ENCODE assay signal across 10 cellular contexts in genomic region chr1:109821831-109822745, GRCh38. TPM values are rescaled to one million over a fixed set of nuclear protein-coding genes. Genes with fewer than 3 reads are reported as not detected.
DNase-seq lines count a peak whose midpoint lies in the region; ATAC-seq and TF ChIP-seq lines count a peak whose summit lies in the region.
"Had no signal": no experiment of that assay in that cellular context is flagged by ENCODE, and none has a peak within 500 bp of the region (broad histone marks: within the 10 kb centered on the region; RNA-seq: fewer than 3 reads in every experiment).

No MANE protein-coding gene starts in this region.

- H3K4me1 ChIP-seq in BLaER1 (peaks cover 60% of the 10 kb centered on the region), IMR-90 (ENCODE audit: control insufficient read depth, insufficient read depth, low read length) (peaks cover 27% of the 10 kb centered on the region)

- peak overlapping the region; percentile 44 for H3K18ac ChIP-seq in IMR-90 (ENCODE audit: low read depth, low read length)

- peak overlapping the region; percentile 69 for H2BK5ac ChIP-seq in IMR-90 (ENCODE audit: low read depth, low read length, poor library complexity, severe bottlenecking)

- peak overlapping the region; percentile 91; the same call in 2 of the 3 replicates for H2BK15ac ChIP-seq in IMR-90 (ENCODE audit: low read depth, low read length)

- WGBS in IMR-90 (ENCODE audit: extremely low coverage in 2 of 2, insufficient read length in 1 of 2), 2 experiments = 74% methylated on average over 8 of the region's 14 CpGs; no CpG with 5 or more reads in 1 of the 2 experiments

- TF ChIP-seq POLR2A in IMR-90 (IDR thresholded peaks at IDR 0.05; ENCODE audit: low read depth, low read length) = no peak

- H3K36me3 ChIP-seq in BLaER1 = no peaks in the 10 kb centered on the region
- H3K36me3 ChIP-seq in IMR-90 (ENCODE audit: control insufficient read depth, insufficient read depth, low read length) = no peaks in the 10 kb centered on the region

- H3K9me1 ChIP-seq in IMR-90 (ENCODE audit: insufficient read depth, low read length) = peaks cover 40% of the 10 kb centered on the region

- H3K23ac ChIP-seq in IMR-90 (ENCODE audit: low read depth, low read length) = peak overlapping the region; percentile 52; the same call in 1 of the 2 replicates

- H3K36me3 Mint-ChIP-seq in central memory CD8-positive, alpha-beta T cell (ENCODE audit: insufficient read depth) = peaks cover 1% of the 10 kb centered on the region
- H3K36me3 Mint-ChIP-seq: WTC11 had no signal

- in situ Hi-C loops in IMR-90 (cut with MboI; ENCODE audit: low sequenced_read_pairs) = no loop called here

- H3K9me3 ChIP-seq in BLaER1 (no peaks in the 10 kb centered on the region), IMR-90 (ENCODE audit: control insufficient read depth, insufficient read depth, low read length) (no peaks in the 10 kb centered on the region)

- intact Hi-C loops in IMR-90 (cut with micrococcal nuclease) = no loop called here

- peak overlapping the region; percentile 91 for H3K4ac ChIP-seq in IMR-90 (ENCODE audit: low read depth, low read length)

- peaks cover 32% of the 10 kb centered on the region for H3K4me1 Mint-ChIP-seq in central memory CD8-positive, alpha-beta T cell

- no peak overlapping the region for H3K4me3 Mint-ChIP-seq in central memory CD8-positive, alpha-beta T cell
- H3K4me3 Mint-ChIP-seq: WTC11 had no signal

- peak overlapping the region; percentile 95 for H2AK5ac ChIP-seq in IMR-90 (ENCODE audit: low read depth, low read length)

- no peak for TF ChIP-seq RAD21 in IMR-90 (IDR thresholded peaks at IDR 0.05; ENCODE audit: low read length)

- H4K20me1 ChIP-seq in BLaER1 = no peaks in the 10 kb centered on the region
- H4K20me1 ChIP-seq in IMR-90 (ENCODE audit: insufficient read depth, low read length) = no peaks in the 10 kb centered on the region

- no peak overlapping the region for H3K4me3 ChIP-seq in BLaER1
- no peak overlapping the region for H3K4me3 ChIP-seq in IMR-90 (ENCODE audit: insufficient read depth, low read depth, low read length)

- H2BK20ac ChIP-seq in IMR-90 (ENCODE audit: low read depth, low read length) = peak overlapping the region; percentile 92

- H4K91ac ChIP-seq in IMR-90 (ENCODE audit: insufficient read depth, low read depth, low read length) = peak overlapping the region; percentile 88

- no peak overlapping the region for H3K56ac ChIP-seq in IMR-90 (ENCODE audit: extremely low read depth, insufficient read depth, low read length)

- peak overlapping the region; percentile 89 for H2AK9ac ChIP-seq in IMR-90 (replicated peaks; ENCODE audit: low read depth, low read length, poor library complexity)

- POLR2A ChIA-PET in IMR-90 (lab: Charles Lee; ENCODE audit: unreplicated experiment) = interaction anchor here (0.8 kb wide), 1 partner anchor 89 kb away, joined by 3 read pairs; no protein-coding TSS in a partner anchor

- peak overlapping the region; percentile 32 to 73 for H4K8ac ChIP-seq in IMR-90 (ENCODE audit: low read depth in 2 of 2, low read length in 2 of 2)

- peak; percentile 57 for DNase-seq in IMR-90
- no peak for DNase-seq in central memory CD8-positive, alpha-beta T cell (ENCODE audit: low spot score in 2 of 2)
- DNase-seq in myocyte (ENCODE audit: low read depth) = peak; percentile 98
- no peak for DNase-seq in COLO668 (lab: John Stamatoyannopoulos, UW; ENCODE audit: unreplicated experiment)
- DNase-seq in cerebellum (ENCODE audit: low spot score) = no peak

- no peaks in the 10 kb centered on the region for H3K79me1 ChIP-seq in IMR-90 (ENCODE audit: low read depth in 1 of 2, low read length in 2 of 2)

- no peaks in the 10 kb centered on the region for H3K27me3 ChIP-seq in BLaER1
- no peaks in the 10 kb centered on the region for H3K27me3 ChIP-seq in IMR-90 (ENCODE audit: control insufficient read depth, insufficient read depth, low read length)

- TF ChIP-seq CTCF in IMR-90 (conservative IDR thresholded peaks at IDR 0.05; ENCODE audit: low read depth, low read length) = no peak

- dilution Hi-C loops in IMR-90 (cut with HindIII; ENCODE audit: low sequenced_read_pairs, unreplicated experiment) = no loop called here

- H2AFZ ChIP-seq in IMR-90 (replicated peaks; ENCODE audit: low read length, poor library complexity) = peak overlapping the region; percentile 75

- peak overlapping the region; percentile 33 for H4K5ac ChIP-seq in IMR-90 (ENCODE audit: low read depth, low read length)

- peak overlapping the region; percentile 37 for H3K4me2 ChIP-seq in BLaER1
- H3K4me2 ChIP-seq in IMR-90 (ENCODE audit: low read depth, low read length) = no peak overlapping the region

- H3K14ac ChIP-seq in IMR-90 (replicated peaks; ENCODE audit: low read depth, low read length) = peak overlapping the region; percentile 89

- H3K27ac ChIP-seq in BLaER1 (peak overlapping the region; percentile 62; the same call in 1 of the 2 replicates), IMR-90 (ENCODE audit: insufficient read depth, low read length) (peak overlapping the region; percentile 10)

- ATAC-seq in IMR-90 (ENCODE audit: low read depth) = 0 out of 2 replicates have a peak, but pooled peaks have one; percentile 9
- ATAC-seq in central memory CD8-positive, alpha-beta T cell (replicated peaks; ENCODE audit: extremely low read depth, poor library complexity, severe bottlenecking) = no peak
- no peak for ATAC-seq in HG03469 (IDR thresholded peaks at IDR 0.05; ENCODE audit: unreplicated experiment)
- ATAC-seq in GM21619 (IDR thresholded peaks at IDR 0.05; ENCODE audit: unreplicated experiment) = no peak
- ATAC-seq: WTC11 had no signal

- BruUV-seq in IMR-90 (replicated peaks; lab: Mats Ljungman, UMichigan) = no TSS peak

- no peaks in the 10 kb centered on the region for H3K9me3 Mint-ChIP-seq in central memory CD8-positive, alpha-beta T cell

- peak overlapping the region; percentile 86 for H2BK120ac ChIP-seq in IMR-90 (ENCODE audit: low read depth, low read length)

- H3K9ac ChIP-seq in BLaER1 = peak overlapping the region; percentile 21; the same call in 1 of the 2 replicates
- H3K9ac ChIP-seq in IMR-90 (ENCODE audit: low read depth, low read length) = no peak overlapping the region

- CTCF ChIA-PET in IMR-90 (lab: Yijun Ruan, JAX) = interaction anchor here (0.7 to 1.0 kb wide), 3 partner anchors 10 to 185 kb away, joined by 3 read pairs; no protein-coding TSS in a partner anchor

- no peaks in the 10 kb centered on the region for H3K27me3 Mint-ChIP-seq in central memory CD8-positive, alpha-beta T cell

- peak overlapping the region; percentile 38 for H3K27ac Mint-ChIP-seq in central memory CD8-positive, alpha-beta T cell (ENCODE audit: low read depth)
- H3K27ac Mint-ChIP-seq: WTC11 had no signal

TF ChIP-seq in IMR-90, 13 proteins besides CTCF, POLR2A, EP300 and RAD21:
- no peak for TF ChIP-seq CHD1 (IDR thresholded peaks at IDR 0.05; ENCODE audit: low read depth, low read length)
- TF ChIP-seq USF2 (IDR thresholded peaks at IDR 0.05; ENCODE audit: low read depth, low read length) = no peak
- no peak for TF ChIP-seq MAFK (IDR thresholded peaks at IDR 0.05; ENCODE audit: low read depth, low read length)
- no peak for TF ChIP-seq BHLHE40 (IDR thresholded peaks at IDR 0.05; ENCODE audit: low read depth, low read length)
- no peak for TF ChIP-seq CEBPB (IDR thresholded peaks at IDR 0.05; ENCODE audit: low read depth, low read length)
- no peak for TF ChIP-seq ELK1 (IDR thresholded peaks at IDR 0.05; ENCODE audit: borderline replicate concordance, low read depth, low read length)
- no peak for TF ChIP-seq SMC3 (IDR thresholded peaks at IDR 0.05; ENCODE audit: low read depth, low read length)
- TF ChIP-seq RCOR1 (IDR thresholded peaks at IDR 0.05; ENCODE audit: insufficient replicate concordance, low read length) = no peak
- TF ChIP-seq FOS (IDR thresholded peaks at IDR 0.05; ENCODE audit: low read depth, low read length) = no peak

RNA-seq across cellular contexts. Expression of gene EPS8L3, which starts 58.4 kb away (rescaled TPM):
- not detected in 2 replicates for total RNA-seq in IMR-90 (2012; rRNA removed)
- polyA plus RNA-seq in IMR-90 (2012; rRNA removed) = not detected in 2 replicates
- 0.11 TPM in 1 of 2 replicates, not detected in the other for polyA plus RNA-seq in IMR-90 (2012; cell fraction: cytosol; rRNA removed)
- polyA plus RNA-seq in IMR-90 (2012; cell fraction: nucleus; rRNA removed; ENCODE audit: low replicate concordance) = not detected in 2 replicates
- total RNA-seq in myocyte = not detected in 2 replicates
- not detected for polyA plus RNA-seq in myocyte (2012)
- not detected for total RNA-seq in cerebellum
- total RNA-seq: epithelial cell of proximal tubule had no signal

Comparison
In these comparisons a context has a peak if more than half of its experiments do, and no peak if none do; other contexts are left out.
1. DNase-seq: peak in IMR-90 (single experiment) and myocyte (single experiment); none in central memory CD8-positive, alpha-beta T cell (0 of 2), COLO668 (single experiment) and cerebellum (single experiment).